ENCODE assay signal across 8 cellular contexts in the genomic region with DNA sequence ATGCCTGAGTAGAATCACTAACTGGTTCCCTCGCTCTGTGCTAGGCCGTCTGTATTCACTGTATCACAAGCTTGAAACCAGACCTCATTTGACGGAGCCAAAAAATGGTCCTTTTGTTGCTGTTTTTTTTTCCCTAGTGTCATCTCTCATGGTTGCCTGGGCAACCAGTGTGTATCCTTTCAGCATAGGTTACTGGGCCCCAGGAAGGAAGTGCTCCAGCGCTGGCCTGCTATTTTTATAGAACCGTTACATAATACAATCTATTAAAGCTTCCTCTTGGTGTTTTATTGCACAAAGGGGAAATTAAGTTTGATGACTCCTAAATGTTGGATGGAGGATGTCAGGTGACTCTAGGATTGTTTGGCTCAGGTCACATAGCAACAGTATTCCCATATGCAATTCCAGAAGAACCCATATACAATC.
DNase-seq lines count a peak whose midpoint lies in the region; ATAC-seq and TF ChIP-seq lines count a peak whose summit lies in the region.

No MANE protein-coding gene starts in this region.

- no peaks in the 10 kb centered on the region for H3K36me3 Mint-ChIP-seq in activated CD8-positive, alpha-beta T cell treated with anti-CD3 and anti-CD28 coated beads for 36 hours (ENCODE audit: low read depth)
- no peaks in the 10 kb centered on the region for H3K36me3 Mint-ChIP-seq in activated T-helper 2 cell treated with anti-CD3 and anti-CD28 coated beads, Interferon-gamma antibody, Interleukin-2, Interleukin-4, amounts not matched to agents 10 μg/mL and 5 μg/mL and 100 μg/mL, durations not matched to agents 14 hours and 24 hours and 36 hours (ENCODE audit: low read depth)

- no peaks in the 10 kb centered on the region for H3K9me3 ChIP-seq in left ventricle myocardium inferior (replicated peaks)

- H3K27ac Mint-ChIP-seq in activated CD8-positive, alpha-beta T cell treated with anti-CD3 and anti-CD28 coated beads for 36 hours: peak overlapping the region; percentile 51
- no peak overlapping the region for H3K27ac Mint-ChIP-seq in activated T-helper 2 cell treated with anti-CD3 and anti-CD28 coated beads, Interferon-gamma antibody, Interleukin-2, Interleukin-4, amounts not matched to agents 10 μg/mL and 5 μg/mL and 100 μg/mL, durations not matched to agents 14 hours and 24 hours and 36 hours

- POLR2A ChIA-PET in activated CD8-positive, alpha-beta T cell treated with anti-CD3 and anti-CD28 coated beads for 36 hours (lab: Charles Lee): interaction anchor here (0.6 to 1.2 kb wide), 3 partner anchors 12 to 586 kb away, joined by 3 to 5 read pairs (median 4); no protein-coding TSS in a partner anchor

- H3K27me3 Mint-ChIP-seq in activated CD8-positive, alpha-beta T cell treated with anti-CD3 and anti-CD28 coated beads for 36 hours: no peaks in the 10 kb centered on the region
- peaks cover 19% of the 10 kb centered on the region for H3K27me3 Mint-ChIP-seq in activated T-helper 2 cell treated with anti-CD3 and anti-CD28 coated beads, Interferon-gamma antibody, Interleukin-2, Interleukin-4, amounts not matched to agents 10 μg/mL and 5 μg/mL and 100 μg/mL, durations not matched to agents 14 hours and 24 hours and 36 hours (ENCODE audit: low read depth)

- peaks cover 36% of the 10 kb centered on the region for H3K4me1 ChIP-seq in left ventricle myocardium inferior
- peaks cover 24% of the 10 kb centered on the region for H3K4me1 ChIP-seq in rectal smooth muscle tissue (ENCODE audit: control insufficient read depth, insufficient read depth, low read length)

- no peak overlapping the region for H3K4me3 Mint-ChIP-seq in activated CD8-positive, alpha-beta T cell treated with anti-CD3 and anti-CD28 coated beads for 36 hours
- no peak overlapping the region for H3K4me3 Mint-ChIP-seq in activated T-helper 2 cell treated with anti-CD3 and anti-CD28 coated beads, Interferon-gamma antibody, Interleukin-2, Interleukin-4, amounts not matched to agents 10 μg/mL and 5 μg/mL and 100 μg/mL, durations not matched to agents 14 hours and 24 hours and 36 hours (ENCODE audit: low read depth)

- H3K9me3 Mint-ChIP-seq in activated CD8-positive, alpha-beta T cell treated with anti-CD3 and anti-CD28 coated beads for 36 hours: peaks cover 3% of the 10 kb centered on the region
- H3K9me3 Mint-ChIP-seq in activated T-helper 2 cell treated with anti-CD3 and anti-CD28 coated beads, Interferon-gamma antibody, Interleukin-2, Interleukin-4, amounts not matched to agents 10 μg/mL and 5 μg/mL and 100 μg/mL, durations not matched to agents 14 hours and 24 hours and 36 hours: no peaks in the 10 kb centered on the region

- peak overlapping the region; percentile 68 for H3K27ac ChIP-seq in left ventricle myocardium inferior (replicated peaks)
- peak overlapping the region; percentile 81 for H3K27ac ChIP-seq in rectal smooth muscle tissue (ENCODE audit: low read depth, low read length)

- ATAC-seq in GM18909 (IDR thresholded peaks at IDR 0.05; ENCODE audit: poor library complexity, unreplicated experiment): peak; percentile 70
- peak; percentile 96 for ATAC-seq in activated CD8-positive, alpha-beta T cell treated with anti-CD3 and anti-CD28 coated beads for 36 hours
- ATAC-seq in GM19467 (IDR thresholded peaks at IDR 0.05; ENCODE audit: unreplicated experiment): no peak

- no peaks in the 10 kb centered on the region for H3K36me3 ChIP-seq in left ventricle myocardium inferior
- no peaks in the 10 kb centered on the region for H3K36me3 ChIP-seq in rectal smooth muscle tissue (ENCODE audit: control insufficient read depth, insufficient read depth, low read length)

- DNase-seq in AG10803 (ENCODE audit: low read depth): peak; percentile 61
- peak; percentile 93 for DNase-seq in NCI-H1092 (lab: John Stamatoyannopoulos, UW)
- DNase-seq in activated CD8-positive, alpha-beta T cell treated with anti-CD3 and anti-CD28 coated beads for 36 hours: peak; percentile 75
- DNase-seq in left ventricle myocardium inferior: peak; percentile 48
- DNase-seq in activated T-helper 2 cell treated with anti-CD3 and anti-CD28 coated beads, Interferon-gamma antibody, Interleukin-2, Interleukin-4, amounts not matched to agents 10 μg/mL and 5 μg/mL and 100 μg/mL, durations not matched to agents 14 hours and 24 hours and 36 hours (ENCODE audit: low spot score): no peak

- H3K4me1 Mint-ChIP-seq in activated CD8-positive, alpha-beta T cell treated with anti-CD3 and anti-CD28 coated beads for 36 hours (ENCODE audit: low read depth): peaks cover 19% of the 10 kb centered on the region
- H3K4me1 Mint-ChIP-seq in activated T-helper 2 cell treated with anti-CD3 and anti-CD28 coated beads, Interferon-gamma antibody, Interleukin-2, Interleukin-4, amounts not matched to agents 10 μg/mL and 5 μg/mL and 100 μg/mL, durations not matched to agents 14 hours and 24 hours and 36 hours (ENCODE audit: low read depth): peaks cover 12% of the 10 kb centered on the region

- H3K27me3 ChIP-seq in left ventricle myocardium inferior (ENCODE audit: low read depth): no peaks in the 10 kb centered on the region
- H3K27me3 ChIP-seq in rectal smooth muscle tissue (ENCODE audit: control insufficient read depth, insufficient read depth, low read length): no peaks in the 10 kb centered on the region

- H3K4me3 ChIP-seq in AG10803 (ENCODE audit: low read length) (no peak overlapping the region), left ventricle myocardium inferior (no peak overlapping the region), rectal smooth muscle tissue (ENCODE audit: low read length) (no peak overlapping the region)

- CTCF ChIA-PET in activated CD8-positive, alpha-beta T cell treated with anti-CD3 and anti-CD28 coated beads for 36 hours (lab: Charles Lee): interaction anchor here (1.4 to 2.1 kb wide), 3 partner anchors 10 to 52 kb away, joined by 3 to 8 read pairs (median 5); no protein-coding TSS in a partner anchor

- H3K9ac ChIP-seq in rectal smooth muscle tissue (ENCODE audit: low read length): no peak overlapping the region

- TF ChIP-seq CTCF in AG10803 (conservative IDR thresholded peaks at IDR 0.05; ENCODE audit: low read length): no peak
- no peak for TF ChIP-seq CTCF in activated CD8-positive, alpha-beta T cell treated with anti-CD3 and anti-CD28 coated beads for 36 hours (IDR thresholded peaks at IDR 0.05)
- TF ChIP-seq CTCF in left ventricle myocardium inferior (IDR thresholded peaks at IDR 0.05; ENCODE audit: borderline replicate concordance): no peak

- intact Hi-C loops in activated CD8-positive, alpha-beta T cell treated with anti-CD3 and anti-CD28 coated beads for 36 hours (cut with micrococcal nuclease): no loop called here
- intact Hi-C loops in left ventricle myocardium inferior (cut with micrococcal nuclease): no loop called here
- intact Hi-C loops in activated T-helper 2 cell treated with anti-CD3 and anti-CD28 coated beads, Interferon-gamma antibody, Interleukin-2, Interleukin-4, amounts not matched to agents 10 μg/mL and 5 μg/mL and 100 μg/mL, durations not matched to agents 14 hours and 24 hours and 36 hours (cut with micrococcal nuclease): no loop called here
